In the genomic region with DNA sequence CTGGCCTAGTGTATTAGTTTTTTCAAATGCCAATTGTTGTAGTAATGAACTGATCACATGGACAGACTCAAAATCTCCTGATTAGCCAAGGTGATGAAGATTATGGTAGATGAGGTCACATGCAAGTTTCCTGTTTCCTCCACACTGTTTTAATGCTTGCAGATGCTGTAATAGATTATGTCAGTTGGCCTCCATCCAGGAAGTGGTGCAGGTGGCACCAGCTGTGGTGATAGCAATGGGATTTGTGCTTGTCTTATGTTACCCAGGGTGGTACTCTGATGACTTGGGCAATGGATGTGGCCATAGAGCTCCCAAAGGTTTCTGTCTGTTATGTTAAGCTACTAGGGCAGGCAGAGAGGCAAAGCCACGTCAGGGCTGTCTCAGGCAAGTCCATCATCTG, we compare ENCODE assay signal across 14 cellular contexts.
DNase-seq lines count a peak whose midpoint lies in the region; TF ChIP-seq lines count a peak whose summit lies in the region.
"Had no signal": no experiment of that assay in that cellular context is flagged by ENCODE, and none has a peak within 500 bp of the region (broad histone marks: within the 10 kb centered on the region; RNA-seq: fewer than 3 reads in every experiment).

No MANE protein-coding gene starts in this region.

- no peaks in the 10 kb centered on the region for H3K36me3 Mint-ChIP-seq in Caco-2 (ENCODE audit: insufficient read depth, unreplicated experiment)
- H3K36me3 Mint-ChIP-seq: CD4-positive, CD25-positive, alpha-beta regulatory T cell had no signal

- peaks cover 6% of the 10 kb centered on the region for H3F3A ChIP-seq in Loucy (ENCODE audit: low read depth)

- no peak overlapping the region for H3K4me3 Mint-ChIP-seq in Caco-2 (ENCODE audit: unreplicated experiment)
- H3K4me3 Mint-ChIP-seq: CD4-positive, CD25-positive, alpha-beta regulatory T cell; IgD-negative memory B cell had no signal

- peak overlapping the region; percentile 43 for H3K4me2 ChIP-seq in Loucy (ENCODE audit: low read depth, low read length, poor library complexity, severe bottlenecking)
- H3K4me2 ChIP-seq: PC-9 had no signal

- intact Hi-C loops in Caco-2 (cut with micrococcal nuclease; ENCODE audit: unreplicated experiment) = no loop called here

- H4K20me1 ChIP-seq in Loucy (ENCODE audit: insufficient read depth, low read length, poor library complexity, severe bottlenecking) = no peaks in the 10 kb centered on the region

- H3K79me2 ChIP-seq in Loucy (ENCODE audit: insufficient read depth, low read length) = no peaks in the 10 kb centered on the region

- POLR2A ChIA-PET in Caco-2 (lab: Charles Lee) = no interaction called here

- no peak overlapping the region for H3K27ac Mint-ChIP-seq in Caco-2 (ENCODE audit: unreplicated experiment)
- H3K27ac Mint-ChIP-seq: CD4-positive, CD25-positive, alpha-beta regulatory T cell; IgD-negative memory B cell had no signal

- peak; percentile 53 for DNase-seq in COR-L47 (lab: John Stamatoyannopoulos, UW)
- DNase-seq in DMS153 (lab: John Stamatoyannopoulos, UW) = peak; percentile 54
- peak; percentile 19 for DNase-seq in NCI-H774 (lab: John Stamatoyannopoulos, UW)
- DNase-seq in medulla oblongata (ENCODE audit: extremely low spot score) = no peak
- DNase-seq in NCI-H1436 (lab: John Stamatoyannopoulos, UW) = no peak
- DNase-seq in Caco-2 = no peak
- DNase-seq: CD4-positive, CD25-positive, alpha-beta regulatory T cell; Karpas-422; NCI-H1436 treated with DMSO at 0.1 percent for 48 hours; NCI-H2029; NCI-H524 treated with DMSO at 0.1 percent for 48 hours; PC-9 had no signal

- no peak overlapping the region for H3K9ac ChIP-seq in Loucy (ENCODE audit: low read depth, low read length, poor library complexity, severe bottlenecking)

- H3K4me1 Mint-ChIP-seq in Caco-2 (ENCODE audit: low read depth, unreplicated experiment) = no peaks in the 10 kb centered on the region
- H3K4me1 Mint-ChIP-seq: CD4-positive, CD25-positive, alpha-beta regulatory T cell; IgD-negative memory B cell had no signal

- no TSS peak for BruUV-seq in Caco-2 (replicated peaks; lab: Mats Ljungman, UMichigan)

- peaks cover 12% of the 10 kb centered on the region; the same call in 1 of the 2 replicates for H3K9me3 ChIP-seq in Loucy (ENCODE audit: insufficient read depth, low read depth, low read length)
- no peaks in the 10 kb centered on the region for H3K9me3 ChIP-seq in Caco-2

- H3K4me1 ChIP-seq in Loucy (ENCODE audit: insufficient read depth, low read length, poor library complexity, severe bottlenecking) = peaks cover 29% of the 10 kb centered on the region
- no peaks in the 10 kb centered on the region for H3K4me1 ChIP-seq in Caco-2

- TF ChIP-seq CTCF in Loucy (conservative IDR thresholded peaks at IDR 0.05; ENCODE audit: low read length) = no peak
- TF ChIP-seq CTCF in Caco-2 (IDR thresholded peaks at IDR 0.05; ENCODE audit: insufficient read depth in 1 of 2, low read depth in 1 of 2, low read length in 1 of 2, severe bottlenecking in 1 of 2, unreplicated experiment in 1 of 2) = no peak

- H2AFZ ChIP-seq in Loucy (ENCODE audit: low read length) = peak overlapping the region; percentile 3; the same call in 1 of the 2 replicates
- H2AFZ ChIP-seq: PC-9 had no signal

- CTCF ChIA-PET in Caco-2 (lab: Charles Lee) = no interaction called here

- H3K4me3 ChIP-seq in Loucy (ENCODE audit: low read length, poor library complexity, severe bottlenecking) (no peak overlapping the region), Caco-2 (ENCODE audit: low read depth, low read length) (no peak overlapping the region)
- H3K4me3 ChIP-seq: PC-9 had no signal

- H3K27me3 Mint-ChIP-seq in Caco-2 (ENCODE audit: insufficient read depth, unreplicated experiment) = no peaks in the 10 kb centered on the region
- H3K27me3 Mint-ChIP-seq: CD4-positive, CD25-positive, alpha-beta regulatory T cell; IgD-negative memory B cell had no signal

- no peaks in the 10 kb centered on the region for H3K27me3 ChIP-seq in Loucy (ENCODE audit: insufficient read depth, low read length, poor library complexity, severe bottlenecking)
- H3K27me3 ChIP-seq in Caco-2 (replicated peaks; ENCODE audit: control insufficient read depth, insufficient read depth, low read length) = no peaks in the 10 kb centered on the region

- H3K9me2 ChIP-seq in Loucy (replicated peaks; ENCODE audit: low read depth, low read length) = no peaks in the 10 kb centered on the region

- H3K36me3 ChIP-seq in Loucy (ENCODE audit: insufficient read depth, low read length) (no peaks in the 10 kb centered on the region), Caco-2 (ENCODE audit: control insufficient read depth, insufficient read depth, low read length) (no peaks in the 10 kb centered on the region)

- peaks cover 13% of the 10 kb centered on the region for H3K9me3 Mint-ChIP-seq in Caco-2 (ENCODE audit: unreplicated experiment)

Comparison
In these comparisons a context has a peak if more than half of its experiments do, and no peak if none do; other contexts are left out.
1. DNase-seq: peak in COR-L47 (single experiment), DMS153 (single experiment) and NCI-H774 (single experiment); none in medulla oblongata (single experiment), NCI-H1436 (single experiment) and Caco-2 (0 of 2).